8 cellular contexts compared by ENCODE assay signal in genomic region chr11:76861490-76861953, GRCh38. TPM values are rescaled to one million over a fixed set of nuclear protein-coding genes. Genes with fewer than 3 reads are reported as not detected.
DNase-seq lines count a peak whose midpoint lies in the region; ATAC-seq and TF ChIP-seq lines count a peak whose summit lies in the region.

No MANE protein-coding gene starts in this region.

- no peak overlapping the region for H2BK15ac ChIP-seq in neuronal stem cell (ENCODE audit: low read length)

- H4K8ac ChIP-seq in neuronal stem cell (ENCODE audit: low read depth, low read length), result no peak overlapping the region

- TF ChIP-seq CTCF in PC-3 (conservative IDR thresholded peaks at IDR 0.05; ENCODE audit: low read depth, low read length) (no peak), endothelial cell (IDR thresholded peaks at IDR 0.05; ENCODE audit: unreplicated experiment) (no peak), omental fat pad (IDR thresholded peaks at IDR 0.05) (no peak)

- peak overlapping the region; percentile 93 for H3K4me3 Mint-ChIP-seq in endothelial cell (ENCODE audit: unreplicated experiment)

- no peak overlapping the region for H2BK120ac ChIP-seq in neuronal stem cell (ENCODE audit: low read depth, low read length)

- H3K4me3 ChIP-seq in PC-3 (ENCODE audit: low read length) (peak overlapping the region; percentile 93), neuronal stem cell (ENCODE audit: low read length in 2 of 2) (peak overlapping the region; percentile 84 to 96)

- no peak overlapping the region for H2BK5ac ChIP-seq in neuronal stem cell (ENCODE audit: low read length)

- H2BK12ac ChIP-seq in neuronal stem cell (ENCODE audit: low read length), result no peak overlapping the region

- H3K9me3 ChIP-seq in ES-I3 (ENCODE audit: control insufficient read depth, insufficient read depth, low read length) (no peaks in the 10 kb centered on the region), PC-3 (ENCODE audit: low read length) (no peaks in the 10 kb centered on the region), neuronal stem cell (replicated peaks in 1 of 2; ENCODE audit: control insufficient read depth in 2 of 2, insufficient read depth in 1 of 2, low read depth in 1 of 2, low read length in 2 of 2) (no peaks in the 10 kb centered on the region)

- H3K27me3 ChIP-seq in PC-3 (ENCODE audit: low read length) (no peaks in the 10 kb centered on the region), neuronal stem cell (ENCODE audit: control insufficient read depth in 3 of 3, insufficient read depth in 3 of 3, low read depth in 1 of 3, low read length in 3 of 3) (no peaks in the 10 kb centered on the region)

- no peaks in the 10 kb centered on the region for H3K36me3 Mint-ChIP-seq in endothelial cell (ENCODE audit: low read depth, unreplicated experiment)

- H3K4me2 ChIP-seq in PC-3 (ENCODE audit: low read length) (peak overlapping the region; percentile 87), neuronal stem cell (ENCODE audit: insufficient read depth, low read length, poor library complexity, severe bottlenecking) (peak overlapping the region; percentile 84)

- peak overlapping the region; percentile 84 for H2AK5ac ChIP-seq in neuronal stem cell (ENCODE audit: low read depth, low read length)

- peak overlapping the region; percentile 70 for H3K27ac Mint-ChIP-seq in endothelial cell (ENCODE audit: unreplicated experiment)

- CTCF ChIA-PET in PC-3 (lab: Charles Lee), result interaction anchor here (0.6 kb wide), 3 partner anchors 52 to 97 kb away, joined by 3 to 4 read pairs (median 3); no protein-coding TSS in a partner anchor

- no peak overlapping the region for H3K18ac ChIP-seq in neuronal stem cell (ENCODE audit: low read length)

- peaks cover 33% of the 10 kb centered on the region for H3K79me2 ChIP-seq in PC-3 (ENCODE audit: low read length)

- H3F3A ChIP-seq in PC-3 (ENCODE audit: low read length, unreplicated experiment), result no peaks in the 10 kb centered on the region

- intact Hi-C loops in PC-3 (cut with micrococcal nuclease), result loop anchor here (1.0 to 2.0 kb wide), 3 partner anchors 25 to 57 kb away; no protein-coding TSS in a partner anchor

- no peaks in the 10 kb centered on the region for H3K36me3 ChIP-seq in ES-I3 (ENCODE audit: insufficient read depth, low read length)
- H3K36me3 ChIP-seq in PC-3 (ENCODE audit: low read depth, low read length), result no peaks in the 10 kb centered on the region
- H3K36me3 ChIP-seq in neuronal stem cell (replicated peaks in 1 of 2; ENCODE audit: control insufficient read depth in 2 of 2, insufficient read depth in 2 of 2, low read length in 2 of 2), result no peaks in the 10 kb centered on the region

- no CpG with 5 or more reads among the region's 6 CpGs for WGBS in neuronal stem cell (ENCODE audit: extremely low coverage in 2 of 2, insufficient read length in 2 of 2, insufficient replicate concordance in 1 of 2), 2 donors

- H3K79me1 ChIP-seq in neuronal stem cell (ENCODE audit: low read depth, low read length), result peaks cover 2% of the 10 kb centered on the region

- no TSS peak for BruUV-seq in PC-3 (replicated peaks; lab: Mats Ljungman, UMichigan)

- POLR2A ChIA-PET in PC-3 (lab: Charles Lee; ENCODE audit: unreplicated experiment), result interaction anchor here (0.5 to 0.6 kb wide), 3 partner anchors 8 to 421 kb away, joined by 3 to 6 read pairs (median 3); no protein-coding TSS in a partner anchor

- peak; percentile 19 for DNase-seq in PC-3
- DNase-seq in endothelial cell (ENCODE audit: low spot score), result no peak
- no peak for DNase-seq in neuronal stem cell (ENCODE audit: low spot score)
- DNase-seq in GM19238 (ENCODE audit: insufficient read length, low spot score), result no peak
- DNase-seq in omental fat pad (ENCODE audit: low spot score), result no peak
- DNase-seq in NCI-H774 (lab: John Stamatoyannopoulos, UW), result no peak

- peaks cover 20% of the 10 kb centered on the region for H3K4me1 Mint-ChIP-seq in endothelial cell (ENCODE audit: unreplicated experiment)

- peaks cover 6% of the 10 kb centered on the region for H3K27me3 Mint-ChIP-seq in endothelial cell (ENCODE audit: unreplicated experiment)

- peak overlapping the region; percentile 93 for H3K9ac ChIP-seq in ES-I3 (ENCODE audit: low read depth, low read length)
- H3K9ac ChIP-seq in PC-3 (ENCODE audit: low read length), result peak overlapping the region; percentile 91
- H3K9ac ChIP-seq in neuronal stem cell (ENCODE audit: low read depth, low read length, poor library complexity), result peak overlapping the region; percentile 38

- H3K23ac ChIP-seq in neuronal stem cell (ENCODE audit: low read depth, low read length, poor library complexity), result no peak overlapping the region

- H3K27ac ChIP-seq in PC-3 (ENCODE audit: low read length) (no peak overlapping the region), neuronal stem cell (replicated peaks; ENCODE audit: low read length) (no peak overlapping the region)

- H2AFZ ChIP-seq in PC-3 (ENCODE audit: low read length) (no peak overlapping the region), neuronal stem cell (ENCODE audit: low read length) (peak overlapping the region; percentile 100)

- no peak overlapping the region for H3K4ac ChIP-seq in neuronal stem cell (ENCODE audit: low read length)

- ATAC-seq in PC-3, result peak; percentile 5
- ATAC-seq in HG03432 (IDR thresholded peaks at IDR 0.05; ENCODE audit: unreplicated experiment), result no peak
- ATAC-seq in omental fat pad (ENCODE audit: low FRiP score), result no peak

- no peaks in the 10 kb centered on the region for H3K9me2 ChIP-seq in PC-3 (replicated peaks; ENCODE audit: low read length)

- no peak overlapping the region for H4K91ac ChIP-seq in neuronal stem cell (ENCODE audit: low read depth, low read length, poor library complexity)

- H3K9me3 Mint-ChIP-seq in endothelial cell (ENCODE audit: unreplicated experiment), result no peaks in the 10 kb centered on the region

- H4K20me1 ChIP-seq in PC-3 (ENCODE audit: low read length), result peaks cover 12% of the 10 kb centered on the region; the same call in 1 of the 2 replicates

- H3K14ac ChIP-seq in neuronal stem cell (ENCODE audit: low read length), result no peak overlapping the region

- peaks cover 12% of the 10 kb centered on the region for H3K4me1 ChIP-seq in ES-I3 (ENCODE audit: insufficient read depth, low read length)
- H3K4me1 ChIP-seq in PC-3 (ENCODE audit: insufficient read depth, low read length), result peaks cover 21% of the 10 kb centered on the region
- H3K4me1 ChIP-seq in neuronal stem cell (ENCODE audit: control insufficient read depth in 2 of 2, insufficient read depth in 1 of 2, low read depth in 1 of 2, low read length in 2 of 2), result peaks cover 8 to 9% of the 10 kb centered on the region in 2 donors

RNA-seq across cellular contexts. Expression of gene ACER3, which starts 0.8 kb away (rescaled TPM):
- total RNA-seq in PC-3 (2014; rRNA removed) (17.3 and 18.5 TPM in 2 replicates), endothelial cell (ENCODE audit: unreplicated experiment) (17.3 TPM), omental fat pad (10 to 100 TPM; 19.0 to 26.6 (median 22.0) TPM)
- polyA plus RNA-seq in neuronal stem cell (2013, experiment 1 of 2), result 7.2 TPM
- 8.0 TPM for polyA plus RNA-seq in neuronal stem cell (2013, experiment 2 of 2)

Comparison
In these comparisons a context has a peak if more than half of its experiments do, and no peak if none do; other contexts are left out.
1. H3K9ac ChIP-seq: peak in every context shown above with its lines; median percentile 93 in ES-I3; 91 in PC-3; 38 in neuronal stem cell.